ENCODE assay signal across 38 cellular contexts in genomic region chr12:1157046-1157445, GRCh38.
"Had no signal": no experiment of that assay in that cellular context is flagged by ENCODE, and none has a peak within 500 bp of the region (broad histone marks: within the 10 kb centered on the region; RNA-seq: fewer than 3 reads in every experiment).

No MANE protein-coding gene starts in this region.

- DNase-seq: activated effector memory CD4-positive, alpha-beta T cell treated with anti-CD3 and anti-CD28 coated beads, Interleukin-2, amount 50 U/mL, for 16 hours; activated effector memory CD4-positive, alpha-beta T cell treated with Interleukin-2 at 50 U/mL for 16 hours; activated gamma-delta T cell; activated gamma-delta T cell treated with Interleukin-2 at 50 U/mL for 16 hours; activated naive CD4-positive, alpha-beta T cell; activated naive CD4-positive, alpha-beta T cell treated with anti-CD3 and anti-CD28 coated beads for 36 hours; activated naive CD4-positive, alpha-beta T cell treated with anti-CD3 and anti-CD28 coated beads, Interleukin-2, amount 10 ng/mL, durations not matched to agents 7 days and 5 days; activated naive CD4-positive, alpha-beta T cell treated with anti-CD3 and anti-CD28 coated beads, Interleukin-2, amount 50 U/mL, for 16 hours; activated naive CD4-positive, alpha-beta T cell treated with Interleukin-2 at 50 U/mL for 16 hours; activated naive CD8-positive, alpha-beta T cell treated with anti-CD3 and anti-CD28 coated beads for 36 hours; activated naive CD8-positive, alpha-beta T cell treated with anti-CD3 and anti-CD28 coated beads, Interleukin-2, amount 10 ng/mL, durations not matched to agents 7 days and 5 days; activated naive CD8-positive, alpha-beta T cell treated with anti-CD3 and anti-CD28 coated beads, Interleukin-2, amount 50 U/mL, for 24 hours; activated T-cell treated with anti-CD3 and anti-CD28 coated beads for 4 hours; activated T-cell treated with anti-CD3 and anti-CD28 coated beads, Interleukin-2, amount 50 U/mL, for 1 hour; activated T-cell treated with anti-CD3 and anti-CD28 coated beads, Interleukin-2, amount 50 U/mL, for 24 hours; activated T-cell treated with anti-CD3 and anti-CD28 coated beads, Interleukin-2, amount 50 U/mL, for 4 hours; activated T-cell treated with anti-CD3 and anti-CD28 coated beads, Interleukin-2, amount 50 U/mL, for 48 hours; activated T-cell treated with anti-CD3 and anti-CD28 coated beads, Interleukin-2, amount 50 U/mL, for 72 hours; amniotic stem cell; amygdala; anterior cingulate cortex; aorta; body of pancreas; brain microvascular endothelial cell; caudate nucleus; central memory CD4-positive, alpha-beta T cell; cerebellar nuclear complex had no signal

- H3K9me3 ChIP-seq: ascending aorta, body of pancreas, breast epithelium had no signal

- H3K27ac ChIP-seq: ascending aorta, body of pancreas, brain microvascular endothelial cell, breast epithelium, cardiac muscle cell had no signal

- H3K4me3 ChIP-seq: ascending aorta, body of pancreas, breast epithelium, cardiac muscle cell had no signal

- H3K27me3 Mint-ChIP-seq: activated naive CD4-positive, alpha-beta T cell treated with anti-CD3 and anti-CD28 coated beads, Interleukin-2, amount 10 ng/mL, durations not matched to agents 7 days and 5 days; activated naive CD4-positive, alpha-beta T cell treated with anti-CD3 and anti-CD28 coated beads, Interleukin-2, amount 50 U/mL, for 24 hours; activated naive CD8-positive, alpha-beta T cell; activated naive CD8-positive, alpha-beta T cell treated with anti-CD3 and anti-CD28 coated beads for 36 hours; activated naive CD8-positive, alpha-beta T cell treated with anti-CD3 and anti-CD28 coated beads, Interleukin-2, amount 10 ng/mL, durations not matched to agents 7 days and 5 days; activated naive CD8-positive, alpha-beta T cell treated with anti-CD3 and anti-CD28 coated beads, Interleukin-2, amount 50 U/mL, for 24 hours; activated T-cell treated with anti-CD3 and anti-CD28 coated beads, Interleukin-2, amount 50 U/mL, for 24 hours; activated T-helper 17 cell treated with anti-CD3 and anti-CD28 coated beads, Interleukin-2, amount 50 U/mL, for 72 hours; central memory CD8-positive, alpha-beta T cell had no signal

- H3K4me1 ChIP-seq: ascending aorta, body of pancreas, breast epithelium had no signal

- ATAC-seq: activated naive CD4-positive, alpha-beta T cell treated with anti-CD3 and anti-CD28 coated beads, Interleukin-2, amount 50 U/mL, for 72 hours; activated naive CD8-positive, alpha-beta T cell treated with anti-CD3 and anti-CD28 coated beads, Interleukin-2, amount 50 U/mL, for 24 hours; activated T-cell treated with anti-CD3 and anti-CD28 coated beads, Interleukin-2, amount 50 U/mL, for 4 hours; activated T-cell treated with anti-CD3 and anti-CD28 coated beads, Interleukin-2, amount 50 U/mL, for 72 hours; activated T-helper 17 cell treated with anti-CD3 and anti-CD28 coated beads, Interleukin-2, amount 50 U/mL, for 72 hours; body of pancreas had no signal

- H3K27me3 ChIP-seq: ascending aorta, body of pancreas, brain microvascular endothelial cell, breast epithelium, cardiac muscle cell had no signal

- H3K4me3 Mint-ChIP-seq: activated naive CD4-positive, alpha-beta T cell treated with anti-CD3 and anti-CD28 coated beads for 36 hours; activated naive CD4-positive, alpha-beta T cell treated with anti-CD3 and anti-CD28 coated beads, Interleukin-2, amount 10 ng/mL, durations not matched to agents 7 days and 5 days; activated naive CD4-positive, alpha-beta T cell treated with anti-CD3 and anti-CD28 coated beads, Interleukin-2, amount 50 U/mL, for 24 hours; activated naive CD8-positive, alpha-beta T cell; activated naive CD8-positive, alpha-beta T cell treated with anti-CD3 and anti-CD28 coated beads for 36 hours; activated naive CD8-positive, alpha-beta T cell treated with anti-CD3 and anti-CD28 coated beads, Interleukin-2, amount 10 ng/mL, durations not matched to agents 7 days and 5 days; activated naive CD8-positive, alpha-beta T cell treated with anti-CD3 and anti-CD28 coated beads, Interleukin-2, amount 50 U/mL, for 24 hours; activated T-cell treated with anti-CD3 and anti-CD28 coated beads, Interleukin-2, amount 50 U/mL, for 24 hours; activated T-cell treated with anti-CD3 and anti-CD28 coated beads, Interleukin-2, amount 50 U/mL, for 4 hours; activated T-cell treated with anti-CD3 and anti-CD28 coated beads, Interleukin-2, amount 50 U/mL, for 72 hours; activated T-helper 1 cell treated with anti-CD3 and anti-CD28 coated beads, Interleukin-12 subunit alpha, Interleukin-12 subunit beta, Interleukin-2, Interleukin-4 antibody, amounts not matched to agents 30 ng/mL and 10 ng/mL and 1 ng/mL, durations not matched to agents 14 hours and 24 hours and 36 hours; activated T-helper 17 cell treated with anti-CD3 and anti-CD28 coated beads, Interleukin-2, amount 50 U/mL, for 72 hours; brain; central memory CD8-positive, alpha-beta T cell had no signal

- H3K27ac Mint-ChIP-seq: activated naive CD4-positive, alpha-beta T cell treated with anti-CD3 and anti-CD28 coated beads for 36 hours; activated naive CD4-positive, alpha-beta T cell treated with anti-CD3 and anti-CD28 coated beads, Interleukin-2, amount 10 ng/mL, durations not matched to agents 7 days and 5 days; activated naive CD4-positive, alpha-beta T cell treated with anti-CD3 and anti-CD28 coated beads, Interleukin-2, amount 50 U/mL, for 24 hours; activated naive CD4-positive, alpha-beta T cell treated with anti-CD3 and anti-CD28 coated beads, Interleukin-2, amount 50 U/mL, for 72 hours; activated naive CD8-positive, alpha-beta T cell; activated naive CD8-positive, alpha-beta T cell treated with anti-CD3 and anti-CD28 coated beads for 36 hours; activated naive CD8-positive, alpha-beta T cell treated with anti-CD3 and anti-CD28 coated beads, Interleukin-2, amount 10 ng/mL, durations not matched to agents 7 days and 5 days; activated naive CD8-positive, alpha-beta T cell treated with anti-CD3 and anti-CD28 coated beads, Interleukin-2, amount 50 U/mL, for 24 hours; activated T-cell treated with anti-CD3 and anti-CD28 coated beads, Interleukin-2, amount 50 U/mL, for 24 hours; activated T-cell treated with anti-CD3 and anti-CD28 coated beads, Interleukin-2, amount 50 U/mL, for 72 hours; activated T-helper 1 cell treated with anti-CD3 and anti-CD28 coated beads, Interleukin-12 subunit alpha, Interleukin-12 subunit beta, Interleukin-2, Interleukin-4 antibody, amounts not matched to agents 30 ng/mL and 10 ng/mL and 1 ng/mL, durations not matched to agents 14 hours and 24 hours and 36 hours; activated T-helper 17 cell treated with anti-CD3 and anti-CD28 coated beads, Interleukin-2, amount 50 U/mL, for 72 hours; activated T-helper 2 cell treated with anti-CD3 and anti-CD28 coated beads, Interferon-gamma antibody, Interleukin-2, Interleukin-4, amounts not matched to agents 10 μg/mL and 5 μg/mL and 100 μg/mL, durations not matched to agents 14 hours and 24 hours and 36 hours; brain had no signal

- H3K36me3 ChIP-seq: brain microvascular endothelial cell, breast epithelium, cardiac muscle cell had no signal

- H3K4me1 Mint-ChIP-seq: activated naive CD4-positive, alpha-beta T cell treated with anti-CD3 and anti-CD28 coated beads, Interleukin-2, amount 10 ng/mL, durations not matched to agents 7 days and 5 days; activated naive CD8-positive, alpha-beta T cell treated with anti-CD3 and anti-CD28 coated beads, Interleukin-2, amount 10 ng/mL, durations not matched to agents 7 days and 5 days; activated naive CD8-positive, alpha-beta T cell treated with anti-CD3 and anti-CD28 coated beads, Interleukin-2, amount 50 U/mL, for 24 hours; activated T-helper 17 cell treated with anti-CD3 and anti-CD28 coated beads, Interleukin-2, amount 50 U/mL, for 72 hours; central memory CD8-positive, alpha-beta T cell had no signal

- H3K9me3 Mint-ChIP-seq: activated naive CD4-positive, alpha-beta T cell treated with anti-CD3 and anti-CD28 coated beads for 36 hours; activated naive CD4-positive, alpha-beta T cell treated with anti-CD3 and anti-CD28 coated beads, Interleukin-2, amount 10 ng/mL, durations not matched to agents 7 days and 5 days; activated naive CD4-positive, alpha-beta T cell treated with anti-CD3 and anti-CD28 coated beads, Interleukin-2, amount 50 U/mL, for 24 hours; activated naive CD4-positive, alpha-beta T cell treated with anti-CD3 and anti-CD28 coated beads, Interleukin-2, amount 50 U/mL, for 72 hours; activated naive CD8-positive, alpha-beta T cell treated with anti-CD3 and anti-CD28 coated beads for 36 hours; activated naive CD8-positive, alpha-beta T cell treated with anti-CD3 and anti-CD28 coated beads, Interleukin-2, amount 10 ng/mL, durations not matched to agents 7 days and 5 days; activated naive CD8-positive, alpha-beta T cell treated with anti-CD3 and anti-CD28 coated beads, Interleukin-2, amount 50 U/mL, for 24 hours; activated T-cell treated with anti-CD3 and anti-CD28 coated beads, Interleukin-2, amount 50 U/mL, for 24 hours; activated T-cell treated with anti-CD3 and anti-CD28 coated beads, Interleukin-2, amount 50 U/mL, for 4 hours; activated T-cell treated with anti-CD3 and anti-CD28 coated beads, Interleukin-2, amount 50 U/mL, for 72 hours; activated T-helper 1 cell treated with anti-CD3 and anti-CD28 coated beads, Interleukin-12 subunit alpha, Interleukin-12 subunit beta, Interleukin-2, Interleukin-4 antibody, amounts not matched to agents 30 ng/mL and 10 ng/mL and 1 ng/mL, durations not matched to agents 14 hours and 24 hours and 36 hours; activated T-helper 17 cell treated with anti-CD3 and anti-CD28 coated beads, Interleukin-2, amount 50 U/mL, for 72 hours; activated T-helper 2 cell treated with anti-CD3 and anti-CD28 coated beads, Interferon-gamma antibody, Interleukin-2, Interleukin-4, amounts not matched to agents 10 μg/mL and 5 μg/mL and 100 μg/mL, durations not matched to agents 14 hours and 24 hours and 36 hours; central memory CD8-positive, alpha-beta T cell had no signal
